10 cellular contexts compared by ENCODE assay signal in the genomic region with DNA sequence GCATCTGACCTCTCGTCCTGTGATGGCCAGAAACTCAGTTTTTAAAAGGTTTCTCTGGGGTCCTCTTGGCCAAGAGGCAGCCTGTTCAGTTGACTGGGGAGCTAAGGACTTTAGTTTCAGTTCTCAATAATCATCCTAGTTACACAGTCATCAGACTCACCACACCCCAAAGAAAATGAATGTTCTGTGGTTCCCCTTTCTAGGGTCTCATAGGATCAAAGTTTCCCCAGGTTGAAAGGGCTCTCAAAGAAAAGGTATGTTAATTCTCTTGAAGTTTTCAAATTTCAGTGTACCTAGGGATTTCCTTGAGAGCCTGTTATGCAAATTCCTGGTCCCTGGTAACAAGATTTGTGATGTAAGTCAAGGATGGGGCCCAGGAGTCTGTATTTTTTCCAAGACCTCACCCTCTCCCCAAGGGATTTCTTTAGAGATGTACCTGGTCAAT.
DNase-seq lines count a peak whose midpoint lies in the region; ATAC-seq and TF ChIP-seq lines count a peak whose summit lies in the region.
"Had no signal": no experiment of that assay in that cellular context is flagged by ENCODE, and none has a peak within 500 bp of the region (broad histone marks: within the 10 kb centered on the region; RNA-seq: fewer than 3 reads in every experiment).

No MANE protein-coding gene starts in this region.

- DNase-seq in fibroblast of villous mesenchyme (ENCODE audit: low read depth) (peak; percentile 23), COLO668 (lab: John Stamatoyannopoulos, UW; ENCODE audit: unreplicated experiment) (no peak), nephron progenitor cell (no peak), spleen (no peak), psoas muscle (no peak)

- H3K4me1 ChIP-seq in spleen (peaks cover 0 to 19% (median 3%) of the 10 kb centered on the region in 6 donors), psoas muscle (no peaks in the 10 kb centered on the region)

- no peak overlapping the region for H3K27ac Mint-ChIP-seq in nephron progenitor cell

- H3K4me3 ChIP-seq in fibroblast of villous mesenchyme (ENCODE audit: low read depth, low read length) = no peak overlapping the region
- no peak overlapping the region for H3K4me3 ChIP-seq in spleen
- no peak overlapping the region for H3K4me3 ChIP-seq in psoas muscle

- peaks cover 32% of the 10 kb centered on the region for H3K27me3 Mint-ChIP-seq in nephron progenitor cell (ENCODE audit: low read depth, poor library complexity)

- intact Hi-C loops in spleen (cut with DNase I; ENCODE audit: low total_unique reads) (no loop called here), psoas muscle (cut with DNase I) (no loop called here)

- H3K36me3 Mint-ChIP-seq in nephron progenitor cell (ENCODE audit: low read depth) = peaks cover 6% of the 10 kb centered on the region
- H3K36me3 Mint-ChIP-seq: brain had no signal

- no peaks in the 10 kb centered on the region for H3K36me3 ChIP-seq in spleen
- H3K36me3 ChIP-seq in psoas muscle (ENCODE audit: insufficient read depth in 1 of 2, low read depth in 1 of 2) = no peaks in the 10 kb centered on the region

- H3K27ac ChIP-seq in spleen = no peak overlapping the region
- no peak overlapping the region for H3K27ac ChIP-seq in psoas muscle

- TF ChIP-seq POLR2A in spleen (IDR thresholded peaks at IDR 0.05) = no peak

- TF ChIP-seq CTCF in fibroblast of villous mesenchyme (IDR thresholded peaks at IDR 0.05; ENCODE audit: insufficient read depth, low read depth, low read length) (no peak), nephron progenitor cell (IDR thresholded peaks at IDR 0.05) (no peak), spleen (IDR thresholded peaks at IDR 0.05 in 8 of 11, conservative IDR thresholded peaks at IDR 0.05 in 3 of 11) (no peak), psoas muscle (IDR thresholded peaks at IDR 0.05) (no peak)

- peaks cover 17% of the 10 kb centered on the region for H3K9me3 Mint-ChIP-seq in nephron progenitor cell
- H3K9me3 Mint-ChIP-seq: neural crest cell had no signal

- H3K4me1 Mint-ChIP-seq in nephron progenitor cell = peaks cover 68% of the 10 kb centered on the region

- peak; percentile 94 for ATAC-seq in GM18502 (IDR thresholded peaks at IDR 0.05; ENCODE audit: poor library complexity, unreplicated experiment)
- ATAC-seq in GM21515 (IDR thresholded peaks at IDR 0.05; ENCODE audit: unreplicated experiment) = peak; percentile 95
- peak; percentile 96 for ATAC-seq in HG03442 (IDR thresholded peaks at IDR 0.05; ENCODE audit: unreplicated experiment)
- ATAC-seq in psoas muscle = no peak

- no peak overlapping the region for H3K4me3 Mint-ChIP-seq in nephron progenitor cell
- H3K4me3 Mint-ChIP-seq: neural crest cell had no signal

- H3K27me3 ChIP-seq in spleen (replicated peaks in 1 of 7) = no peaks in the 10 kb centered on the region
- H3K27me3 ChIP-seq in psoas muscle (ENCODE audit: insufficient read depth in 3 of 3, low read length in 2 of 3) = peaks cover 0 to 3% (median 0%) of the 10 kb centered on the region in 3 donors

- no peaks in the 10 kb centered on the region for H3K9me3 ChIP-seq in spleen
- H3K9me3 ChIP-seq in psoas muscle = no peaks in the 10 kb centered on the region

- 20 to 44% (median 38%) methylated on average over 1 of the region's 1 CpG for whole genome bisulfite sequencing in spleen, 5 donors
- 65 to 90% (median 74%) methylated on average over 1 of the region's 1 CpG for WGBS in psoas muscle, 3 donors

Comparison
In these comparisons a context has a peak if more than half of its experiments do, and no peak if none do; other contexts are left out.
1. ATAC-seq: peak in GM18502 (single experiment), GM21515 (single experiment) and HG03442 (single experiment); none in psoas muscle (0 of 4).